In the genomic region with DNA sequence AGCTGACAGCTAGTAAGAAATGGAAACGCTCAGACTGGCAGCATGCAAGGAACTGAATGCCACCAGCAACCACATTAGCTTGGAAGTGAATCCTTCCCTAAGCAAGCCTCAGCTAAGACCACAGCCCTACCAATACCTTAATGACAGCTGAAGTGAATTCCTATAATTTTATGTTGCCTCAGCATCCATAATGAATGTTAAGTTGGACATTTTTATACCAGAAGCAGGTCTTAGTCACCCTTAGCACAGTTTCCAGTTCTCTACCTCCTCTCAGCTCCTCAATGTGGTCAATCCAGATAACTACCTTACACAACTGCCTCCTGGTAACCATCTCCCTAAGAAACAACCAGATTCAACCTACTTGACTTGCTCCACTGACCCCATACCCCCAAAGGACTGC, we compare ENCODE assay signal across 19 cellular contexts.
"Had no signal": no experiment of that assay in that cellular context is flagged by ENCODE, and none has a peak within 500 bp of the region (broad histone marks: within the 10 kb centered on the region; RNA-seq: fewer than 3 reads in every experiment).

No MANE protein-coding gene starts in this region.

- H3K9me3 ChIP-seq: esophagus muscularis mucosa, stomach, vagina had no signal

- H3K27me3 ChIP-seq: esophagus muscularis mucosa, neural progenitor cell, stomach, vagina had no signal

- H3K4me3 ChIP-seq: esophagus muscularis mucosa, neural progenitor cell, smooth muscle cell, stomach, vagina had no signal

- H3K4me1 ChIP-seq: esophagus muscularis mucosa, neural progenitor cell, vagina had no signal

- H3K9ac ChIP-seq: neural progenitor cell had no signal

- H2AFZ ChIP-seq: neural progenitor cell had no signal

- ATAC-seq: activated CD8-positive, alpha-beta memory T cell treated with anti-CD3 and anti-CD28 coated beads, Interleukin-2, amount 10 ng/mL, durations not matched to agents 7 days and 5 days; left ventricle myocardium superior; naive thymus-derived CD4-positive, alpha-beta T cell; right cardiac atrium; stimulated activated effector memory CD8-positive, alpha-beta T cell treated with anti-CD3 and anti-CD28 coated beads, Interleukin-12 subunit alpha, Interleukin-12 subunit beta, amount 100 ng/mL, for 72 hours had no signal

- H3K27ac ChIP-seq: esophagus muscularis mucosa, neural progenitor cell, stomach, vagina had no signal

- DNase-seq: activated B cell treated with CpG ODN at 0.5 μM for 24 hours; activated CD4-positive, alpha-beta memory T cell treated with anti-CD3 and anti-CD28 coated beads, Interleukin-2, amount 10 ng/mL, durations not matched to agents 7 days and 5 days; activated CD4-positive, alpha-beta T cell treated with anti-CD3 and anti-CD28 coated beads for 48 hours; activated CD8-positive, alpha-beta memory T cell treated with anti-CD3 and anti-CD28 coated beads, Interleukin-2, amount 10 ng/mL, durations not matched to agents 7 days and 5 days; activated naive CD4-positive, alpha-beta T cell; activated naive CD8-positive, alpha-beta T cell treated with anti-CD3 and anti-CD28 coated beads for 36 hours; amygdala; cortex of kidney; immature natural killer cell; left ventricle myocardium superior; naive thymus-derived CD4-positive, alpha-beta T cell; right cardiac atrium; stimulated activated CD4-positive, alpha-beta T cell treated with anti-CD3 and anti-CD28 coated beads, Interleukin-4, amount 100 ng/mL, for 1 hour; stomach had no signal

- H3K36me3 ChIP-seq: neural progenitor cell, vagina had no signal

- H3K4me2 ChIP-seq: neural progenitor cell, smooth muscle cell had no signal
